In genomic region chr20:46399401-46399800, GRCh38 we compare ENCODE assay signal across 11 cellular contexts. TPM values are rescaled to one million over a fixed set of nuclear protein-coding genes. Genes with fewer than 3 reads are reported as not detected.
DNase-seq lines count a peak whose midpoint lies in the region; ATAC-seq and TF ChIP-seq lines count a peak whose summit lies in the region.
"Had no signal": no experiment of that assay in that cellular context is flagged by ENCODE, and none has a peak within 500 bp of the region (broad histone marks: within the 10 kb centered on the region; RNA-seq: fewer than 3 reads in every experiment).

No MANE protein-coding gene starts in this region.

- H3K9me3 ChIP-seq in PC-3 (ENCODE audit: low read length) (no peaks in the 10 kb centered on the region), skeletal muscle tissue (ENCODE audit: control insufficient read depth in 3 of 3, low read length in 3 of 3) (no peaks in the 10 kb centered on the region)

- H3K4me1 ChIP-seq in PC-3 (ENCODE audit: insufficient read depth, low read length) (peaks cover 36% of the 10 kb centered on the region), skeletal muscle tissue (ENCODE audit: control insufficient read depth in 3 of 3, insufficient read depth in 3 of 3, low read length in 3 of 3) (peaks cover 47 to 58% (median 48%) of the 10 kb centered on the region in 3 donors)

- POLR2A ChIA-PET in PC-3 (lab: Charles Lee; ENCODE audit: unreplicated experiment): no interaction called here

- H3K4me3 ChIP-seq in PC-3 (ENCODE audit: low read length): no peak overlapping the region
- no peak overlapping the region for H3K4me3 ChIP-seq in epithelial cell of esophagus (ENCODE audit: low read length)
- H3K4me3 ChIP-seq in skeletal muscle tissue (ENCODE audit: low read length in 3 of 3): peak overlapping the region in 1 of 3 donors; percentile 6

- ATAC-seq in PC-3 (peak; percentile 49), HG03280 (IDR thresholded peaks at IDR 0.05; ENCODE audit: unreplicated experiment) (no peak)

- H3K27me3 ChIP-seq in PC-3 (ENCODE audit: low read length) (no peaks in the 10 kb centered on the region), skeletal muscle tissue (ENCODE audit: control insufficient read depth in 3 of 3, insufficient read depth in 3 of 3, low read length in 3 of 3) (no peaks in the 10 kb centered on the region)

- H3K9ac ChIP-seq in PC-3 (ENCODE audit: low read length) (no peak overlapping the region), skeletal muscle tissue (ENCODE audit: low read depth in 1 of 3, low read length in 3 of 3) (no peak overlapping the region)

- no peak overlapping the region for H3K4me2 ChIP-seq in PC-3 (ENCODE audit: low read length)

- H3K36me3 ChIP-seq in PC-3 (ENCODE audit: low read depth, low read length): peaks cover 6% of the 10 kb centered on the region
- peaks cover 0 to 11% (median 9%) of the 10 kb centered on the region in 3 donors for H3K36me3 ChIP-seq in skeletal muscle tissue (ENCODE audit: control insufficient read depth in 3 of 3, insufficient read depth in 3 of 3, low read length in 3 of 3)

- BruUV-seq in PC-3 (replicated peaks; lab: Mats Ljungman, UMichigan): no TSS peak

- peaks cover 33% of the 10 kb centered on the region for H3K79me2 ChIP-seq in PC-3 (ENCODE audit: low read length)

- DNase-seq in DMS53 treated with DMSO at 0.1 percent for 48 hours (lab: John Stamatoyannopoulos, UW; ENCODE audit: unreplicated experiment): peak; percentile 74
- DNase-seq in PC-3: peak; percentile 8
- peak; percentile 13 for DNase-seq in epithelial cell of esophagus (ENCODE audit: low read depth)
- no peak for DNase-seq in DMS114 treated with DMSO at 0.1 percent for 48 hours (lab: John Stamatoyannopoulos, UW; ENCODE audit: unreplicated experiment)
- DNase-seq in NCI-H526 treated with DMSO at 0.1 percent for 48 hours (lab: John Stamatoyannopoulos, UW): no peak
- DNase-seq in NCI-H128 (lab: John Stamatoyannopoulos, UW; ENCODE audit: unreplicated experiment): no peak
- DNase-seq: kidney glomerular epithelial cell; NCI-H2107; stimulated activated CD4-positive, alpha-beta T cell treated with anti-CD3 and anti-CD28 coated beads, Interleukin-2, amount 100 ng/mL, for 24 hours had no signal

- no peaks in the 10 kb centered on the region for H3F3A ChIP-seq in PC-3 (ENCODE audit: low read length, unreplicated experiment)

- CTCF ChIA-PET in PC-3 (lab: Charles Lee): no interaction called here

- H3K27ac ChIP-seq in PC-3 (ENCODE audit: low read length): no peak overlapping the region
- H3K27ac ChIP-seq in skeletal muscle tissue (ENCODE audit: low read depth, low read length): peak overlapping the region; percentile 84

- intact Hi-C loops in PC-3 (cut with micrococcal nuclease): no loop called here

- no peaks in the 10 kb centered on the region for H3K9me2 ChIP-seq in PC-3 (replicated peaks; ENCODE audit: low read length)

- TF ChIP-seq CTCF in PC-3 (conservative IDR thresholded peaks at IDR 0.05; ENCODE audit: low read depth, low read length) (no peak), epithelial cell of esophagus (IDR thresholded peaks at IDR 0.05; ENCODE audit: insufficient read depth, low read depth, low read length, missing control alignments) (no peak)

- H4K20me1 ChIP-seq in PC-3 (ENCODE audit: low read length): no peaks in the 10 kb centered on the region; the same call in 1 of the 2 replicates

- H2AFZ ChIP-seq in PC-3 (ENCODE audit: low read length): no peak overlapping the region

RNA-seq across cellular contexts. Expression of gene ELMO2, which starts 7.0 kb away (rescaled TPM):
- 29.0 and 32.3 TPM in 2 replicates for total RNA-seq in PC-3 (2014; rRNA removed)
- 24.5 TPM for total RNA-seq in skeletal muscle tissue

Comparison
In these comparisons a context has a peak if more than half of its experiments do, and no peak if none do; other contexts are left out.
1. DNase-seq: peak in DMS53 treated with DMSO at 0.1 percent for 48 hours (single experiment), PC-3 (single experiment) and epithelial cell of esophagus (single experiment); none in DMS114 treated with DMSO at 0.1 percent for 48 hours (single experiment), NCI-H526 treated with DMSO at 0.1 percent for 48 hours (single experiment) and NCI-H128 (single experiment).